In the genomic region with DNA sequence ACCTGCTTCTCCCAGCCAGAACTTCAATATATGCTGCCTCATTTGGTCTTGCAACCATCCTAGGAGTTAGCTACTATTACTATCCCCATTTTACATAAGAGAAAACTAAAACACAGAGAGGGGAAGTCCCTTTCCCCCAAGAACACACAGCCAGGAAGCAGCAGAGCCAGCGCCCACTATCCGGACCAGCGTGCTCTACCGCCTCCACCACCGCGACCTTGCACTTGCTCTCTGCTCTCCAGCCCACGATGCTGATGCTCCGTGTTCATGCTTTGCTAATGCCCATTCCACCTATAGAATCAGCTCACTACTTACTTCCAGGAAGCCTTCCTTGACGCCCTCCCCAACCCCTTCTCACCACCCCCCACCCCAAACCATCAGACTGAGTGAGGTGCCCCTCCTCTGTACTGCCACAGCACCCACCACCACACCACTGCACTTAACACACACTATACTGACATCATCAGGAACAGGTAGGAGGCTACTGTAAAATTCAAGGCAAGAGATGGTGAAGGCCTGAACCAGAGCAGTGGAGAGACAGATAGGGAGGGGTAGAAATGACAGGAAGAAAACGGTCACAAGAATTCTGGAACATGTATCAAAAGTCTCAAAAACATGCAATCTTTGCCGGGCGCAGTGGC, we compare ENCODE assay signal across 12 cellular contexts. TPM values are rescaled to one million over a fixed set of nuclear protein-coding genes. Genes with fewer than 3 reads are reported as not detected.
DNase-seq lines count a peak whose midpoint lies in the region; ATAC-seq, FAIRE-seq and TF ChIP-seq lines count a peak whose summit lies in the region.
"Had no signal": no experiment of that assay in that cellular context is flagged by ENCODE, and none has a peak within 500 bp of the region (broad histone marks: within the 10 kb centered on the region; RNA-seq: fewer than 3 reads in every experiment).

No MANE protein-coding gene starts in this region.

- POLR2A ChIA-PET in GM12878 (lab: Charles Lee) = interaction anchor here (0.7 to 1.4 kb wide), 3 partner anchors 12 to 198 kb away, joined by 3 to 6 read pairs (median 4); no protein-coding TSS in a partner anchor

- no peak for TF ChIP-seq RAD21 in GM12878 (IDR thresholded peaks at IDR 0.05; ENCODE audit: insufficient read depth, low read depth, low read length)

- H3K27me3 Mint-ChIP-seq in T-helper 2 cell treated with Interferon-gamma antibody and Interleukin-4, amounts not matched to agents 5 μg/mL and 100 μg/mL, for 36 hours (ENCODE audit: low read depth) = no peaks in the 10 kb centered on the region

- TF ChIP-seq POLR2A in GM12892 (IDR thresholded peaks at IDR 0.05; ENCODE audit: low read depth, low read length) (no peak), GM12878 (IDR thresholded peaks at IDR 0.05; ENCODE audit: low read depth, low read length) (peak; percentile 54)

- WGBS in GM12878 (ENCODE audit: insufficient coverage, insufficient replicate concordance, low lambda C conversion rate, missing lambda C conversion rate) = 45% methylated on average over 12 of the region's 12 CpGs

- H3K4me1 ChIP-seq in GM12878 (ENCODE audit: control insufficient read depth, insufficient read depth, low read length) = peaks cover 10% of the 10 kb centered on the region
- peaks cover 9% of the 10 kb centered on the region for H3K4me1 ChIP-seq in mucosa of descending colon (ENCODE audit: low read depth)

- in situ Hi-C loops in GM12878 (cut with MboI) = no loop called here

- peak overlapping the region; percentile 33 for H2AFZ ChIP-seq in GM12878 (ENCODE audit: control insufficient read depth, low read depth, low read length)

- no peak overlapping the region; the same call in 1 of the 2 replicates for H3K4me2 ChIP-seq in GM12878 (ENCODE audit: control insufficient read depth, insufficient read depth)

- RAD21 ChIA-PET in GM12878 (lab: Charles Lee; ENCODE audit: unreplicated experiment) = interaction anchor here (2.1 kb wide), 1 partner anchor 9 kb away, joined by 6 read pairs; the partner anchor contains the start of genes ARMH1 and TMEM53

- ATAC-seq in GM12878 (peak; percentile 67), GM21717 (IDR thresholded peaks at IDR 0.05; ENCODE audit: unreplicated experiment) (no peak), mucosa of descending colon (no peak)

- intact Hi-C loops in GM12878 (cut with micrococcal nuclease; ENCODE audit: unreplicated experiment) = no loop called here
- intact Hi-C loops in mucosa of descending colon (cut with DNase I, micrococcal nuclease) = no loop called here

- BruUV-seq in GM12878 (replicated peaks; lab: Mats Ljungman, UMichigan) = no TSS peak

- TF ChIP-seq CTCF in GM12878 (IDR thresholded peaks at IDR 0.05 in 2 of 3, conservative IDR thresholded peaks at IDR 0.05 in 1 of 3; ENCODE audit: control insufficient read depth in 2 of 3, extremely low read depth in 1 of 3, insufficient read depth in 1 of 3, low read depth in 3 of 3, low read length in 3 of 3) (no peak), foreskin fibroblast (IDR thresholded peaks at IDR 0.05; ENCODE audit: low read depth, low read length) (no peak), mucosa of descending colon (IDR thresholded peaks at IDR 0.05) (no peak)

- TF ChIP-seq EP300 in GM12878 (IDR thresholded peaks at IDR 0.05; ENCODE audit: borderline replicate concordance in 1 of 2, control insufficient read depth in 1 of 2, low read depth in 2 of 2, low read length in 2 of 2) = no peak

- peaks cover 11% of the 10 kb centered on the region for H3K4me1 Mint-ChIP-seq in T-helper 2 cell treated with Interferon-gamma antibody and Interleukin-4, amounts not matched to agents 5 μg/mL and 100 μg/mL, for 36 hours (ENCODE audit: low read depth)

- H3K9me3 ChIP-seq in GM12878 (replicated peaks; ENCODE audit: control insufficient read depth, insufficient read depth, low read length) (no peaks in the 10 kb centered on the region), mucosa of descending colon (no peaks in the 10 kb centered on the region)

- SMC1A ChIA-PET in GM12878 (lab: Charles Lee; ENCODE audit: uncharacterized antibody, unreplicated experiment) = no interaction called here

- H3K36me3 ChIP-seq in GM12878 (ENCODE audit: control insufficient read depth in 2 of 2, insufficient read depth in 2 of 2, low read length in 1 of 2) (no peaks in the 10 kb centered on the region), mucosa of descending colon (ENCODE audit: low read depth) (no peaks in the 10 kb centered on the region)

- H4K20me1 ChIP-seq in GM12878 (ENCODE audit: control insufficient read depth, insufficient read depth) = no peaks in the 10 kb centered on the region

- H3K9me3 Mint-ChIP-seq in T-helper 2 cell treated with Interferon-gamma antibody and Interleukin-4, amounts not matched to agents 5 μg/mL and 100 μg/mL, for 36 hours = no peaks in the 10 kb centered on the region

- CTCF ChIA-PET in GM12878 (lab: Yijun Ruan, JAX) = interaction anchor here (1.3 to 1.9 kb wide), 3 partner anchors 9 to 12 kb away, joined by 6 to 13 read pairs (median 7); partner anchors contain the start of gene ARMH1

- FAIRE-seq in GM12892 (lab: Jason Lieb, UNC) = peak; percentile 92
- FAIRE-seq in GM12878 (lab: Jason Lieb, UNC) = peak; percentile 80
- FAIRE-seq: RCC 7860, TTC549 had no signal

- no peak overlapping the region for H3K9ac ChIP-seq in GM12878 (ENCODE audit: control insufficient read depth, insufficient read depth, low read length)

- H3K36me3 Mint-ChIP-seq in T-helper 2 cell treated with Interferon-gamma antibody and Interleukin-4, amounts not matched to agents 5 μg/mL and 100 μg/mL, for 36 hours (ENCODE audit: low read depth) = no peaks in the 10 kb centered on the region

- no peak overlapping the region for H3K4me3 ChIP-seq in GM12878
- H3K4me3 ChIP-seq in foreskin fibroblast (ENCODE audit: low read depth in 1 of 2, low read length in 2 of 2) = no peak overlapping the region
- H3K4me3 ChIP-seq in mucosa of descending colon = no peak overlapping the region

- H3K4me3 Mint-ChIP-seq in T-helper 2 cell treated with Interferon-gamma antibody and Interleukin-4, amounts not matched to agents 5 μg/mL and 100 μg/mL, for 36 hours = peak overlapping the region; percentile 9

- DNase-seq in GM12892 (ENCODE audit: insufficient read length) (no peak), GM12878 (ENCODE audit: low read depth, low spot score) (no peak), KG1 (lab: John Stamatoyannopoulos, UW) (no peak), foreskin fibroblast (no peak), mucosa of descending colon (no peak)
- peak; percentile 34 for DNase-seq in T-helper 2 cell treated with Interferon-gamma antibody and Interleukin-4, amounts not matched to agents 5 μg/mL and 100 μg/mL, for 36 hours (ENCODE audit: low spot score)
- peak in 2 of 3 experiments; percentile 18 to 23 for DNase-seq in stimulated activated CD4-positive, alpha-beta T cell treated with anti-CD3 and anti-CD28 coated beads, TNF-alpha, amount 100 ng/mL, for 4 hours (ENCODE audit: low read depth in 3 of 3)
- DNase-seq: foreskin melanocyte, NCI-H2227 treated with DMSO at 0.1 percent for 48 hours had no signal

- no peak overlapping the region for H3K27ac Mint-ChIP-seq in T-helper 2 cell treated with Interferon-gamma antibody and Interleukin-4, amounts not matched to agents 5 μg/mL and 100 μg/mL, for 36 hours

- H3K27me3 ChIP-seq in GM12878 (replicated peaks in 1 of 2; ENCODE audit: control insufficient read depth in 2 of 2, insufficient read depth in 2 of 2, low read length in 1 of 2) = no peaks in the 10 kb centered on the region

- 0 out of 2 replicates have a peak overlapping the region, but pooled peaks have one; percentile 9 for H3K27ac ChIP-seq in GM12878 (ENCODE audit: control insufficient read depth, insufficient read depth)

- H3K79me2 ChIP-seq in GM12878 (ENCODE audit: control insufficient read depth, insufficient read depth, low read length) = no peaks in the 10 kb centered on the region

TF ChIP-seq in GM12878, 131 proteins besides CTCF, POLR2A, EP300 and RAD21 (continues in another document):
- TF ChIP-seq ZNF622 (IDR thresholded peaks at IDR 0.05) = no peak

RNA-seq across cellular contexts. Expression of gene TMEM53, which starts 9.4 kb away (rescaled TPM):
- 9.0 TPM for polyA plus RNA-seq in GM12892 (2012; ENCODE audit: missing spikeins)
- 6.8 and 6.9 TPM in 2 replicates for total RNA-seq in GM12878 (2013; cell fraction: nucleolus; rRNA removed)
- total RNA-seq in GM12878 (2014; rRNA removed) (11.7 and 16.7 TPM in 2 replicates), GM12878 (2014; rRNA removed; fragmentation: Illumina TruSeq; extraction: Trizol) (6.9 and 7.1 TPM in 2 replicates), GM12878 (2021) (13.2 and 13.8 TPM in 2 replicates), mucosa of descending colon (10 to 100 TPM; 19.3 to 46.0 (median 36.6) TPM)
- polyA plus RNA-seq in GM12878 (2011; ENCODE audit: low read depth) = 4.5 TPM
- polyA plus RNA-seq in GM12878 (2011; rRNA removed) (3.8 and 6.6 TPM in 2 replicates), GM12878 (2014; fragmentation: Illumina TruSeq; extraction: Trizol) (4.6 and 8.4 TPM in 2 replicates), GM12878 (2014; fragmentation: Nextera tagmentation; extraction: Ambion mirVana) (1 to 10 TPM; 3.1 to 6.2 TPM), GM12878 (2014; rRNA removed) (17.4 and 18.4 TPM in 2 replicates), GM12878 (2016; fragmentation: Nextera tagmentation; extraction: Ambion mirVana) (10 to 100 TPM; 22.5 to 23.9 TPM)
- 15.3 and 18.0 TPM in 2 replicates for polyA plus RNA-seq in GM12878 (2011; cell fraction: cytosol; rRNA removed)
- polyA plus RNA-seq in GM12878 (2011; cell fraction: nucleus; rRNA removed) = 10.2 and 12.0 TPM in 2 replicates
- 10.5 and 12.2 TPM in 2 replicates for polyA plus RNA-seq in GM12878 (2012)
- polyA minus RNA-seq in GM12878 (2011; rRNA and poly(A)+ RNA removed) = 5.7 and 11.4 TPM in 2 replicates
- 5.7 and 6.1 TPM in 2 replicates for polyA minus RNA-seq in GM12878 (2011; cell fraction: cytosol; rRNA and poly(A)+ RNA removed)
- 2.7 and 3.1 TPM in 2 replicates for polyA minus RNA-seq in GM12878 (2011; cell fraction: nucleus; rRNA and poly(A)+ RNA removed)

RNA-seq across cellular contexts. Expression of gene ARMH1, which starts 9.7 kb away (rescaled TPM):
- 4.3 TPM for polyA plus RNA-seq in GM12892 (2012; ENCODE audit: missing spikeins)
- 3.4 and 5.6 TPM in 2 replicates for total RNA-seq in GM12878 (2013; cell fraction: nucleolus; rRNA removed)
- total RNA-seq in GM12878 (2014; rRNA removed) (17.1 and 26.5 TPM in 2 replicates), GM12878 (2014; rRNA removed; fragmentation: Illumina TruSeq; extraction: Trizol) (8.5 and 10.3 TPM in 2 replicates), GM12878 (2021) (15.9 and 18.1 TPM in 2 replicates), mucosa of descending colon (1 to 10 TPM; 1.7 to 4.1 (median 2.3) TPM)
- 0.87 TPM for polyA plus RNA-seq in GM12878 (2011; ENCODE audit: low read depth)
- polyA plus RNA-seq in GM12878 (2011; rRNA removed) (1.7 and 2.6 TPM in 2 replicates), GM12878 (2014; fragmentation: Illumina TruSeq; extraction: Trizol) (3.8 and 8.3 TPM in 2 replicates), GM12878 (2014; fragmentation: Nextera tagmentation; extraction: Ambion mirVana) (1 to 10 TPM in 1 of 2 experiments, under 1 TPM in 1; 0.93 to 1.8 TPM), GM12878 (2014; rRNA removed) (43.9 and 45.9 TPM in 2 replicates), GM12878 (2016; fragmentation: Nextera tagmentation; extraction: Ambion mirVana) (1 to 10 TPM; 5.6 to 8.1 TPM)
- polyA plus RNA-seq in GM12878 (2011; cell fraction: cytosol; rRNA removed) = 2.3 and 4.7 TPM in 2 replicates
- 36.5 and 40.7 TPM in 2 replicates for polyA plus RNA-seq in GM12878 (2011; cell fraction: nucleus; rRNA removed)
- 7.7 and 10.3 TPM in 2 replicates for polyA plus RNA-seq in GM12878 (2012)
- 0.80 and 1.3 TPM in 2 replicates for polyA minus RNA-seq in GM12878 (2011; rRNA and poly(A)+ RNA removed)
- polyA minus RNA-seq in GM12878 (2011; cell fraction: cytosol; rRNA and poly(A)+ RNA removed) = not detected in 2 replicates
- polyA minus RNA-seq in GM12878 (2011; cell fraction: nucleus; rRNA and poly(A)+ RNA removed) = 0.48 and 1.9 TPM in 2 replicates

Comparison
In these comparisons a context has a peak if more than half of its experiments do, and no peak if none do; other contexts are left out.
1. DNase-seq: peak in T-helper 2 cell treated with Interferon-gamma antibody and Interleukin-4, amounts not matched to agents 5 μg/mL and 100 μg/mL, for 36 hours (single experiment) and stimulated activated CD4-positive, alpha-beta T cell treated with anti-CD3 and anti-CD28 coated beads, TNF-alpha, amount 100 ng/mL, for 4 hours (2 of 3); none in GM12892 (single experiment), GM12878 (single experiment), KG1 (single experiment), foreskin fibroblast (0 of 2) and mucosa of descending colon (0 of 3).